Comparison of ENCODE assay signal across 10 cellular contexts in the genomic region with DNA sequence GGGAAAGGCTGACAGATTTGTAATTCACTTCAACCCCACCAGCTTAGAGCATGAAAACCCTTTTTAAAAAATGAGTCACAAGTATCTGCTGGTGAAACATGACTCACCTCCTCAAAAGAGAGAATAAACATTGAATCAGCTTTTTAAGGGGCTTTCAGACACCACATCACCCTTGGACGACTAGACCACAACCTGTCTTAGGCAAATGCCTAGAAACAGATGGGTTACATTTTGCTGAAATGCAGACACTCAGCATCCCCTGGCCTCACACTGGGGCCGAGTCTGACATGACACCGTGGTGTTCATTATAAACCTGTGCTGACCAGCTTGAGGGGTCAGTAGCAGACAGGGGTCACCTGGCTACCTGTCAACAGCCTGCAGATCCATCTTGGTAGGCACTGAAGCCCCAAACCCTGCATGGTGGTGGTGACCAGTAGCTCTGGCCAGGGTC.
DNase-seq lines count a peak whose midpoint lies in the region; ATAC-seq, FAIRE-seq and TF ChIP-seq lines count a peak whose summit lies in the region.
"Had no signal": no experiment of that assay in that cellular context is flagged by ENCODE, and none has a peak within 500 bp of the region (broad histone marks: within the 10 kb centered on the region; RNA-seq: fewer than 3 reads in every experiment).

No MANE protein-coding gene starts in this region.

- H3K79me2 ChIP-seq in endothelial cell of umbilical vein (ENCODE audit: control insufficient read depth, insufficient read depth, low read length), result no peaks in the 10 kb centered on the region

- ATAC-seq in GM19035 (IDR thresholded peaks at IDR 0.05; ENCODE audit: unreplicated experiment), result peak; percentile 70
- no peak for ATAC-seq in CD8-positive, alpha-beta T cell
- ATAC-seq in HG03571 (IDR thresholded peaks at IDR 0.05; ENCODE audit: unreplicated experiment), result no peak
- no peak for ATAC-seq in GM18498 (IDR thresholded peaks at IDR 0.05; ENCODE audit: unreplicated experiment)

- no peaks in the 10 kb centered on the region for H3K36me3 Mint-ChIP-seq in CD8-positive, alpha-beta T cell

- H3K9ac ChIP-seq in endothelial cell of umbilical vein (replicated peaks; ENCODE audit: extremely low read depth, insufficient read depth, low read length), result no peak overlapping the region

- H3K9me3 ChIP-seq in AG04450 (ENCODE audit: control insufficient read depth, insufficient read depth, low read length) (no peaks in the 10 kb centered on the region), endothelial cell of umbilical vein (replicated peaks; ENCODE audit: control insufficient read depth, insufficient read depth, low read length) (no peaks in the 10 kb centered on the region)
- no peaks in the 10 kb centered on the region for H3K9me3 ChIP-seq in CD8-positive, alpha-beta T cell (ENCODE audit: low read length)

- no peak for TF ChIP-seq CTCF in AG04450 (IDR thresholded peaks at IDR 0.05; ENCODE audit: low read depth, low read length)
- no peak for TF ChIP-seq CTCF in endothelial cell of umbilical vein (IDR thresholded peaks at IDR 0.05; ENCODE audit: extremely low read depth in 1 of 2, insufficient read depth in 1 of 2, low read depth in 1 of 2, low read length in 2 of 2)
- TF ChIP-seq CTCF in CD8-positive, alpha-beta T cell (IDR thresholded peaks at IDR 0.05), result no peak

- dilution Hi-C loops in endothelial cell of umbilical vein (cut with MboI; ENCODE audit: extremely low pct_ligation_motif_present, low sequenced_read_pairs), result no loop called here

- no peaks in the 10 kb centered on the region for H3K36me3 ChIP-seq in endothelial cell of umbilical vein (ENCODE audit: control insufficient read depth in 2 of 2, extremely low read depth in 1 of 2, insufficient read depth in 2 of 2, low read length in 2 of 2)
- H3K36me3 ChIP-seq in CD8-positive, alpha-beta T cell (ENCODE audit: insufficient read depth, low read length), result no peaks in the 10 kb centered on the region
- H3K36me3 ChIP-seq: upper lobe of left lung had no signal

- H3K4me1 ChIP-seq in endothelial cell of umbilical vein (ENCODE audit: control insufficient read depth, extremely low read depth, insufficient read depth, low read length), result no peaks in the 10 kb centered on the region
- no peaks in the 10 kb centered on the region for H3K4me1 ChIP-seq in CD8-positive, alpha-beta T cell (ENCODE audit: insufficient read depth, low read length)

- intact Hi-C loops in endothelial cell of umbilical vein (cut with micrococcal nuclease), result no loop called here
- intact Hi-C loops in CD8-positive, alpha-beta T cell (cut with DNase I, micrococcal nuclease), result no loop called here

- peaks cover 4% of the 10 kb centered on the region for H3K27me3 ChIP-seq in AG04450 (ENCODE audit: control insufficient read depth, insufficient read depth, low read length)
- no peaks in the 10 kb centered on the region for H3K27me3 ChIP-seq in endothelial cell of umbilical vein (ENCODE audit: control insufficient read depth in 2 of 2, insufficient read depth in 2 of 2, low read length in 2 of 2)
- no peaks in the 10 kb centered on the region for H3K27me3 ChIP-seq in CD8-positive, alpha-beta T cell (ENCODE audit: insufficient read depth, low read length)
- H3K27me3 ChIP-seq: upper lobe of left lung had no signal

- no peaks in the 10 kb centered on the region for H3K9me1 ChIP-seq in endothelial cell of umbilical vein (replicated peaks; ENCODE audit: control insufficient read depth, extremely low read depth, insufficient read depth, low read length)

- peaks cover 19% of the 10 kb centered on the region for H3K27me3 Mint-ChIP-seq in CD8-positive, alpha-beta T cell (ENCODE audit: low read depth)

- no peak overlapping the region for H3K4me2 ChIP-seq in endothelial cell of umbilical vein (ENCODE audit: insufficient read depth, low read length)

- H3K4me3 ChIP-seq in AG04450 (ENCODE audit: low read depth, low read length) (no peak overlapping the region), endothelial cell of umbilical vein (replicated peaks in 1 of 3; ENCODE audit: insufficient read depth in 1 of 3, low read depth in 1 of 3, low read length in 3 of 3) (no peak overlapping the region)
- H3K4me3 ChIP-seq in CD8-positive, alpha-beta T cell (ENCODE audit: low read depth, low read length), result no peak overlapping the region
- H3K4me3 ChIP-seq: upper lobe of left lung had no signal

- H4K20me1 ChIP-seq in endothelial cell of umbilical vein (replicated peaks; ENCODE audit: control insufficient read depth, extremely low read depth, insufficient read depth, low read length), result no peaks in the 10 kb centered on the region

- POLR2A ChIA-PET in AG04450 (lab: Yijun Ruan, JAX) (no interaction called here), endothelial cell of umbilical vein (lab: Charles Lee) (no interaction called here)
- POLR2A ChIA-PET in CD8-positive, alpha-beta T cell (lab: Charles Lee), result no interaction called here

- no peak for TF ChIP-seq POLR2A in endothelial cell of umbilical vein (IDR thresholded peaks at IDR 0.05; ENCODE audit: low read depth, low read length)

- no peak overlapping the region for H3K27ac Mint-ChIP-seq in CD8-positive, alpha-beta T cell
- H3K27ac Mint-ChIP-seq: memory B cell had no signal

- no peak for FAIRE-seq in endothelial cell of umbilical vein (lab: Jason Lieb, UNC)

- no peaks in the 10 kb centered on the region for H3K4me1 Mint-ChIP-seq in CD8-positive, alpha-beta T cell (ENCODE audit: low read depth)

- H3K27ac ChIP-seq in AG04450 (ENCODE audit: low read depth, low read length) (no peak overlapping the region), endothelial cell of umbilical vein (ENCODE audit: insufficient read depth, low read depth, low read length) (no peak overlapping the region)
- no peak overlapping the region for H3K27ac ChIP-seq in CD8-positive, alpha-beta T cell (ENCODE audit: low read depth, low read length)
- H3K27ac ChIP-seq: upper lobe of left lung had no signal

- no peak overlapping the region for H2AFZ ChIP-seq in endothelial cell of umbilical vein (ENCODE audit: low read depth, low read length)

- peaks cover 10% of the 10 kb centered on the region for H3K9me3 Mint-ChIP-seq in CD8-positive, alpha-beta T cell

- DNase-seq in AG04450 (ENCODE audit: low read depth, low spot score) (peak; percentile 13), HS-27A (ENCODE audit: low read depth) (peak; percentile 52), endothelial cell of umbilical vein (ENCODE audit: low read depth, low spot score) (no peak), SHP77 (lab: John Stamatoyannopoulos, UW) (no peak)
- DNase-seq in CD8-positive, alpha-beta T cell, result no peak

- H3K4me3 Mint-ChIP-seq in CD8-positive, alpha-beta T cell, result no peak overlapping the region
- H3K4me3 Mint-ChIP-seq: memory B cell had no signal

- no TSS peak for BruUV-seq in endothelial cell of umbilical vein (replicated peaks; lab: Mats Ljungman, UMichigan)

- CTCF ChIA-PET in AG04450 (lab: Charles Lee), result no interaction called here
- CTCF ChIA-PET in endothelial cell of umbilical vein (lab: Charles Lee), result no interaction called here
- CTCF ChIA-PET in CD8-positive, alpha-beta T cell (lab: Charles Lee), result interaction anchor here (1.1 kb wide), 1 partner anchor 10 kb away, joined by 3 read pairs; no protein-coding TSS in a partner anchor

TF ChIP-seq in endothelial cell of umbilical vein, 7 proteins besides CTCF, POLR2A, EP300 and RAD21:
- TF ChIP-seq FOS (IDR thresholded peaks at IDR 0.05; ENCODE audit: borderline replicate concordance, insufficient read depth, low read length), result peak; percentile 28
- TF ChIP-seq MYC (IDR thresholded peaks at IDR 0.05; ENCODE audit: low read depth, low read length), result no peak

Comparison
In these comparisons a context has a peak if more than half of its experiments do, and no peak if none do; other contexts are left out.
1. DNase-seq: peak in AG04450 (single experiment) and HS-27A (single experiment); none in endothelial cell of umbilical vein (single experiment), CD8-positive, alpha-beta T cell (0 of 7) and SHP77 (0 of 2).